Comparison of ENCODE assay signal across 1 cellular context in the genomic region with DNA sequence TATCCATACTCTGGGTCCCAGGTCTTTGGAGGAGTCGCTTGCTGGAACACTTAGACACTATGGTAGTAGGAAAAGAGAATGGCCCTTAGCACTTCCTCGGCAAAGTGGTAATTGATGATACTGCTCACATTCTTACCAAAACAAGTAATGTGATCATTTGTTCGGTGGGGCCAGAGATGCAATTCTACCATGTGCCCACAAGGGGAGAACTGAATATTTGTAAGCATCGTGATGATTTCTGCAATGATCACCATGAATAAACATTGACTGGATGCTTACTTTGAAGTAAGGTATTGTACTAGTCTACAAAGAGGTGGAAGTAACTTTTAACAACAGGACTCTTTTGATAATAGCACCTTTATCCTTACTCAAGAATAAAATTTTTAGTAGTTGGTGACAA.
TF ChIP-seq lines count a peak whose summit lies in the region.

No MANE protein-coding gene starts in this region.

TF ChIP-seq in SK-N-SH, 30 proteins besides CTCF, POLR2A, EP300 and RAD21 (continued from another document):
- TF ChIP-seq, protein P1, sequence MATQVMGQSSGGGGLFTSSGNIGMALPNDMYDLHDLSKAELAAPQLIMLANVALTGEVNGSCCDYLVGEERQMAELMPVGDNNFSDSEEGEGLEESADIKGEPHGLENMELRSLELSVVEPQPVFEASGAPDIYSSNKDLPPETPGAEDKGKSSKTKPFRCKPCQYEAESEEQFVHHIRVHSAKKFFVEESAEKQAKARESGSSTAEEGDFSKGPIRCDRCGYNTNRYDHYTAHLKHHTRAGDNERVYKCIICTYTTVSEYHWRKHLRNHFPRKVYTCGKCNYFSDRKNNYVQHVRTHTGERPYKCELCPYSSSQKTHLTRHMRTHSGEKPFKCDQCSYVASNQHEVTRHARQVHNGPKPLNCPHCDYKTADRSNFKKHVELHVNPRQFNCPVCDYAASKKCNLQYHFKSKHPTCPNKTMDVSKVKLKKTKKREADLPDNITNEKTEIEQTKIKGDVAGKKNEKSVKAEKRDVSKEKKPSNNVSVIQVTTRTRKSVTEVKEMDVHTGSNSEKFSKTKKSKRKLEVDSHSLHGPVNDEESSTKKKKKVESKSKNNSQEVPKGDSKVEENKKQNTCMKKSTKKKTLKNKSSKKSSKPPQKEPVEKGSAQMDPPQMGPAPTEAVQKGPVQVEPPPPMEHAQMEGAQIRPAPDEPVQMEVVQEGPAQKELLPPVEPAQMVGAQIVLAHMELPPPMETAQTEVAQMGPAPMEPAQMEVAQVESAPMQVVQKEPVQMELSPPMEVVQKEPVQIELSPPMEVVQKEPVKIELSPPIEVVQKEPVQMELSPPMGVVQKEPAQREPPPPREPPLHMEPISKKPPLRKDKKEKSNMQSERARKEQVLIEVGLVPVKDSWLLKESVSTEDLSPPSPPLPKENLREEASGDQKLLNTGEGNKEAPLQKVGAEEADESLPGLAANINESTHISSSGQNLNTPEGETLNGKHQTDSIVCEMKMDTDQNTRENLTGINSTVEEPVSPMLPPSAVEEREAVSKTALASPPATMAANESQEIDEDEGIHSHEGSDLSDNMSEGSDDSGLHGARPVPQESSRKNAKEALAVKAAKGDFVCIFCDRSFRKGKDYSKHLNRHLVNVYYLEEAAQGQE (IDR thresholded peaks at IDR 0.05; ENCODE audit: low read depth, low read length): no peak
